1 cellular context compared by ENCODE assay signal in the genomic region with DNA sequence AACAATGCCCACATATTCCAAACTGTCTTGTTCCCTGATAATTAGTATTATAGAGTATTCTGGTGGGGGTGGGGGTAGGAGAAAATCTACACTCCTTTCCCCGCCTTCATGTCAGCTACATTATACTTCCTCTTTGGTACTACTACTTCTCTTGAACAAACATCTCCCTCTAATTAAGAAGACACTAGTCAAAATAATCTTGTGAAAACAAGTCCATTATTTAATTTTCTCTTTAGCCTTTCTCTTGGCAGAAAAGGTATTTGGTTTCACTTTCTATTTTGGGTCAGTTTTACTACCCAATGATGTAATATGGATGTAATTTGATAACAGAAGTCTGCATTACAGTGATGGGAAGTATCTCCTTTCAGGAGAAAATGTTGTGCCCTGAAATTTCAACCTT.
TF ChIP-seq lines count a peak whose summit lies in the region.

No MANE protein-coding gene starts in this region.

TF ChIP-seq in HCT116, 20 proteins besides CTCF, POLR2A, EP300 and RAD21 (continued from another document):
- TF ChIP-seq, protein P1, sequence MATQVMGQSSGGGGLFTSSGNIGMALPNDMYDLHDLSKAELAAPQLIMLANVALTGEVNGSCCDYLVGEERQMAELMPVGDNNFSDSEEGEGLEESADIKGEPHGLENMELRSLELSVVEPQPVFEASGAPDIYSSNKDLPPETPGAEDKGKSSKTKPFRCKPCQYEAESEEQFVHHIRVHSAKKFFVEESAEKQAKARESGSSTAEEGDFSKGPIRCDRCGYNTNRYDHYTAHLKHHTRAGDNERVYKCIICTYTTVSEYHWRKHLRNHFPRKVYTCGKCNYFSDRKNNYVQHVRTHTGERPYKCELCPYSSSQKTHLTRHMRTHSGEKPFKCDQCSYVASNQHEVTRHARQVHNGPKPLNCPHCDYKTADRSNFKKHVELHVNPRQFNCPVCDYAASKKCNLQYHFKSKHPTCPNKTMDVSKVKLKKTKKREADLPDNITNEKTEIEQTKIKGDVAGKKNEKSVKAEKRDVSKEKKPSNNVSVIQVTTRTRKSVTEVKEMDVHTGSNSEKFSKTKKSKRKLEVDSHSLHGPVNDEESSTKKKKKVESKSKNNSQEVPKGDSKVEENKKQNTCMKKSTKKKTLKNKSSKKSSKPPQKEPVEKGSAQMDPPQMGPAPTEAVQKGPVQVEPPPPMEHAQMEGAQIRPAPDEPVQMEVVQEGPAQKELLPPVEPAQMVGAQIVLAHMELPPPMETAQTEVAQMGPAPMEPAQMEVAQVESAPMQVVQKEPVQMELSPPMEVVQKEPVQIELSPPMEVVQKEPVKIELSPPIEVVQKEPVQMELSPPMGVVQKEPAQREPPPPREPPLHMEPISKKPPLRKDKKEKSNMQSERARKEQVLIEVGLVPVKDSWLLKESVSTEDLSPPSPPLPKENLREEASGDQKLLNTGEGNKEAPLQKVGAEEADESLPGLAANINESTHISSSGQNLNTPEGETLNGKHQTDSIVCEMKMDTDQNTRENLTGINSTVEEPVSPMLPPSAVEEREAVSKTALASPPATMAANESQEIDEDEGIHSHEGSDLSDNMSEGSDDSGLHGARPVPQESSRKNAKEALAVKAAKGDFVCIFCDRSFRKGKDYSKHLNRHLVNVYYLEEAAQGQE (IDR thresholded peaks at IDR 0.05; ENCODE audit: low read depth): no peak
- TF ChIP-seq TCF7L2 (IDR thresholded peaks at IDR 0.05; ENCODE audit: borderline replicate concordance, extremely low read depth, insufficient read depth, insufficient read length) (no peak), FOSL1 (IDR thresholded peaks at IDR 0.05; ENCODE audit: low read depth) (0 out of 2 replicates have a peak, but pooled peaks have one; percentile 7), EGR1 (IDR thresholded peaks at IDR 0.05; ENCODE audit: low read depth) (no peak), YY1 (IDR thresholded peaks at IDR 0.05; ENCODE audit: extremely low read depth, insufficient replicate concordance, low read depth, low read length) (no peak), EZH2 (IDR thresholded peaks at IDR 0.05) (no peak), CEBPB (IDR thresholded peaks at IDR 0.05; ENCODE audit: low read depth) (peak; percentile 63), SP1 (IDR thresholded peaks at IDR 0.05; ENCODE audit: low read depth) (peak; percentile 37; the same call in 1 of the 2 replicates), JUND (IDR thresholded peaks at IDR 0.05) (no peak), POLR2AphosphoS5 (IDR thresholded peaks at IDR 0.05; ENCODE audit: low read depth, low read length) (no peak), ZFX (IDR thresholded peaks at IDR 0.05) (no peak)
- TF ChIP-seq, protein P2, sequence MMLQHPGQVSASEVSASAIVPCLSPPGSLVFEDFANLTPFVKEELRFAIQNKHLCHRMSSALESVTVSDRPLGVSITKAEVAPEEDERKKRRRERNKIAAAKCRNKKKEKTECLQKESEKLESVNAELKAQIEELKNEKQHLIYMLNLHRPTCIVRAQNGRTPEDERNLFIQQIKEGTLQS (IDR thresholded peaks at IDR 0.05): 0 out of 2 replicates have a peak, but pooled peaks have one; percentile 11
